In genomic region chr3:33737146-33737545, GRCh38 we compare ENCODE assay signal across 7 cellular contexts.
"Had no signal": no experiment of that assay in that cellular context is flagged by ENCODE, and none has a peak within 500 bp of the region (broad histone marks: within the 10 kb centered on the region; RNA-seq: fewer than 3 reads in every experiment).

No MANE protein-coding gene starts in this region.

- H3K9ac ChIP-seq: GM23248 had no signal

- H2AFZ ChIP-seq: GM23248 had no signal

- H3K4me3 ChIP-seq: GM23248 had no signal

- ATAC-seq: HepG2 had no signal

- DNase-seq: GM23248, GOT3, H9, HCEC 1CT, KG1 had no signal

- FAIRE-seq: H54, HepG2 had no signal

- H3K27ac ChIP-seq: GM23248 had no signal
